7 cellular contexts compared by ENCODE assay signal in genomic region chr6:35688605-35689322, GRCh38. TPM values are rescaled to one million over a fixed set of nuclear protein-coding genes. Genes with fewer than 3 reads are reported as not detected.
DNase-seq lines count a peak whose midpoint lies in the region; ATAC-seq and TF ChIP-seq lines count a peak whose summit lies in the region.

TSS of gene FKBP5 (minus strand) at chr6:35688915. CDS start at chr6:35642824, 46,091 bp downstream.

- TF ChIP-seq CTCF in WI38 (IDR thresholded peaks at IDR 0.05; ENCODE audit: low read depth, low read length), result no peak
- no peak for TF ChIP-seq CTCF in mammary epithelial cell (conservative IDR thresholded peaks at IDR 0.05 in 1 of 2, IDR thresholded peaks at IDR 0.05 in 1 of 2; ENCODE audit: extremely low read depth in 1 of 2, insufficient read depth in 1 of 2, low read depth in 1 of 2, low read length in 2 of 2)

- H3K27ac ChIP-seq in mammary epithelial cell (ENCODE audit: insufficient read depth, low read depth, low read length), result peak within 1 kb of the TSS; percentile 91

- peak within 1 kb of the TSS; percentile 90 for H3K4me2 ChIP-seq in mammary epithelial cell (ENCODE audit: insufficient read depth, low read depth, low read length)

- H3K4me3 ChIP-seq in WI38 (ENCODE audit: low read depth, low read length), result peak within 1 kb of the TSS; percentile 68
- peak within 1 kb of the TSS; percentile 65 to 94 (median 92) for H3K4me3 ChIP-seq in mammary epithelial cell (replicated peaks in 1 of 3; ENCODE audit: insufficient read depth in 1 of 3, low read depth in 2 of 3, low read length in 3 of 3)

- in situ Hi-C loops in mammary epithelial cell (cut with MboI; ENCODE audit: low sequenced_read_pairs in 2 of 2), result loop anchor here in 1 of 2 donors (5.0 kb wide), 1 partner anchor 39 kb away; no protein-coding TSS in a partner anchor

- WGBS in mammary epithelial cell (ENCODE audit: low coverage, missing lambda C conversion rate), result 50% methylated on average over 2 of the region's 80 CpGs

- H4K20me1 ChIP-seq in mammary epithelial cell (ENCODE audit: insufficient read depth, low read length), result no peaks in the 10 kb centered on the region

- H3K9ac ChIP-seq in mammary epithelial cell (ENCODE audit: insufficient read depth, low read length), result peak within 1 kb of the TSS; percentile 96

- ATAC-seq in GM18505 (IDR thresholded peaks at IDR 0.05; ENCODE audit: unreplicated experiment), result peak; percentile 79
- ATAC-seq in HG02852 (IDR thresholded peaks at IDR 0.05; ENCODE audit: unreplicated experiment), result peak; percentile 89

- peaks cover 9% of the 10 kb centered on the region for H3K4me1 ChIP-seq in mammary epithelial cell (ENCODE audit: insufficient read depth, low read length)

- no TSS peak for BruUV-seq in mammary epithelial cell (replicated peaks; lab: Mats Ljungman, UMichigan)

- H3K36me3 ChIP-seq in mammary epithelial cell (ENCODE audit: insufficient read depth, low read length), result peaks cover 6% of the 10 kb centered on the region

- dilution Hi-C loops in mammary epithelial cell (cut with HindIII; ENCODE audit: low sequenced_read_pairs), result no loop called here

- intact Hi-C loops in mammary epithelial cell (cut with micrococcal nuclease), result loop anchor here (1.0 to 2.0 kb wide), 3 partner anchors 40 to 104 kb away; no protein-coding TSS in a partner anchor

- H2AFZ ChIP-seq in mammary epithelial cell (ENCODE audit: low read depth, low read length), result peak within 1 kb of the TSS; percentile 79

- no peaks in the 10 kb centered on the region for H3K27me3 ChIP-seq in mammary epithelial cell (ENCODE audit: insufficient read depth, low read length)

- H3K79me2 ChIP-seq in mammary epithelial cell (ENCODE audit: insufficient read depth, low read length), result peaks cover 46% of the 10 kb centered on the region

- CTCF ChIA-PET in mammary epithelial cell (lab: Charles Lee; ENCODE audit: low non-redundant PET), result no interaction called here

- TF ChIP-seq POLR2A in GM18505 (IDR thresholded peaks at IDR 0.05; ENCODE audit: borderline replicate concordance, extremely low read depth, insufficient read depth, insufficient read length), result peak; percentile 88

- peaks cover 3% of the 10 kb centered on the region for H3K9me3 ChIP-seq in mammary epithelial cell (replicated peaks; ENCODE audit: insufficient read depth, low read length)

- DNase-seq in NCI-H2081 treated with DMSO at 0.1 percent for 48 hours (lab: John Stamatoyannopoulos, UW), result peak; percentile 20
- DNase-seq in mammary epithelial cell, result peak; percentile 89
- DNase-seq in iPS-NIHi7 (ENCODE audit: extremely low spot score), result peak; percentile 97
- DNase-seq in smooth muscle cell of the brain vasculature (ENCODE audit: low read depth, low spot score), result peak; percentile 57

RNA-seq across cellular contexts. Expression of gene FKBP5, which starts in this region (rescaled TPM):
- total RNA-seq in mammary epithelial cell, result 10 to 100 TPM; 60.7 to 97.9 TPM
- polyA plus RNA-seq in mammary epithelial cell, result 57.9 TPM
- polyA minus RNA-seq in mammary epithelial cell, result 96.0 TPM

Comparison
In these comparisons a context has a peak if more than half of its experiments do, and no peak if none do; other contexts are left out.
1. Peak in every context shown above with its lines: DNase-seq, ATAC-seq, H3K4me3 ChIP-seq and H3K27ac ChIP-seq.
2. DNase-seq: peak in every context shown above with its lines; median percentile 97 in iPS-NIHi7; 89 in mammary epithelial cell; 57 in smooth muscle cell of the brain vasculature; 20 in NCI-H2081 treated with DMSO at 0.1 percent for 48 hours.